In the genomic region with DNA sequence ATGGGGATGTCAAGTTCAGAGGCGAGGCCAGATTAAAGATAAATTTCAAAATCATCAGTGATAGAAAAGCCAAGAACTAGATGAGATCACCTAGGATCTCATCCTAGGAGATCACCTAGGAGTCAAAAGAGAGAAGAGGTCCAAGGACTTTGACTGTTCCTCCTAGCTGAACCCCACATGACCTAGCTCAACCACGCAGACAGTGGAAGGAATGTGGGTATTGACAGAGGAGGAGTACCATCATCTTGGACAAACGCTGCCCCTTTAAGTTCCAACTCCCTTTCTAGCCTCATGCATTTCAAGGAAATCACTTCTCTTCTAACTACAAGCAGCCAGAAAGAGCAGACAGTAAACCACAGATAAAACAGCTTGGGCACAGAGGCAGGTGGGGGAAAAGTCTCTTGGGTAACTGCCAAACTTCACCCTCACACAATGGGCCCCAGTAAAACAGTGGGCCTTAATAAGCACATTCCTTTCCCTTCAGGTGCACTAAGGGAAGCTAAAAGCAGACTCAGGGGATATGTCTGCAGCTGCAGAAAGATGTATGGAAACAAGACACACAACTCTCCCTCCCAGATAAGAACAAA, we compare ENCODE assay signal across 1 cellular context.
TF ChIP-seq lines count a peak whose summit lies in the region.

No MANE protein-coding gene starts in this region.

TF ChIP-seq in SK-N-SH treated with all-trans-retinoic acid at 6 μM for 48 hours, 23 proteins besides CTCF, POLR2A, EP300 and RAD21 (continued from another document):
- TF ChIP-seq, protein P1, sequence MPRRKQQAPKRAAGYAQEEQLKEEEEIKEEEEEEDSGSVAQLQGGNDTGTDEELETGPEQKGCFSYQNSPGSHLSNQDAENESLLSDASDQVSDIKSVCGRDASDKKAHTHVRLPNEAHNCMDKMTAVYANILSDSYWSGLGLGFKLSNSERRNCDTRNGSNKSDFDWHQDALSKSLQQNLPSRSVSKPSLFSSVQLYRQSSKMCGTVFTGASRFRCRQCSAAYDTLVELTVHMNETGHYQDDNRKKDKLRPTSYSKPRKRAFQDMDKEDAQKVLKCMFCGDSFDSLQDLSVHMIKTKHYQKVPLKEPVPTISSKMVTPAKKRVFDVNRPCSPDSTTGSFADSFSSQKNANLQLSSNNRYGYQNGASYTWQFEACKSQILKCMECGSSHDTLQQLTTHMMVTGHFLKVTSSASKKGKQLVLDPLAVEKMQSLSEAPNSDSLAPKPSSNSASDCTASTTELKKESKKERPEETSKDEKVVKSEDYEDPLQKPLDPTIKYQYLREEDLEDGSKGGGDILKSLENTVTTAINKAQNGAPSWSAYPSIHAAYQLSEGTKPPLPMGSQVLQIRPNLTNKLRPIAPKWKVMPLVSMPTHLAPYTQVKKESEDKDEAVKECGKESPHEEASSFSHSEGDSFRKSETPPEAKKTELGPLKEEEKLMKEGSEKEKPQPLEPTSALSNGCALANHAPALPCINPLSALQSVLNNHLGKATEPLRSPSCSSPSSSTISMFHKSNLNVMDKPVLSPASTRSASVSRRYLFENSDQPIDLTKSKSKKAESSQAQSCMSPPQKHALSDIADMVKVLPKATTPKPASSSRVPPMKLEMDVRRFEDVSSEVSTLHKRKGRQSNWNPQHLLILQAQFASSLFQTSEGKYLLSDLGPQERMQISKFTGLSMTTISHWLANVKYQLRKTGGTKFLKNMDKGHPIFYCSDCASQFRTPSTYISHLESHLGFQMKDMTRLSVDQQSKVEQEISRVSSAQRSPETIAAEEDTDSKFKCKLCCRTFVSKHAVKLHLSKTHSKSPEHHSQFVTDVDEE (CRISPR knock-in tag; IDR thresholded peaks at IDR 0.05): no peak
- TF ChIP-seq PPARA (CRISPR knock-in tag; IDR thresholded peaks at IDR 0.05; ENCODE audit: borderline replicate concordance): no peak
- TF ChIP-seq GLIS3 (CRISPR knock-in tag; IDR thresholded peaks at IDR 0.05): no peak
- TF ChIP-seq ISL1 (CRISPR knock-in tag; IDR thresholded peaks at IDR 0.05): no peak
- TF ChIP-seq ARNTL (CRISPR knock-in tag; IDR thresholded peaks at IDR 0.05; ENCODE audit: borderline replicate concordance, low read depth): no peak
- TF ChIP-seq, protein P2, sequence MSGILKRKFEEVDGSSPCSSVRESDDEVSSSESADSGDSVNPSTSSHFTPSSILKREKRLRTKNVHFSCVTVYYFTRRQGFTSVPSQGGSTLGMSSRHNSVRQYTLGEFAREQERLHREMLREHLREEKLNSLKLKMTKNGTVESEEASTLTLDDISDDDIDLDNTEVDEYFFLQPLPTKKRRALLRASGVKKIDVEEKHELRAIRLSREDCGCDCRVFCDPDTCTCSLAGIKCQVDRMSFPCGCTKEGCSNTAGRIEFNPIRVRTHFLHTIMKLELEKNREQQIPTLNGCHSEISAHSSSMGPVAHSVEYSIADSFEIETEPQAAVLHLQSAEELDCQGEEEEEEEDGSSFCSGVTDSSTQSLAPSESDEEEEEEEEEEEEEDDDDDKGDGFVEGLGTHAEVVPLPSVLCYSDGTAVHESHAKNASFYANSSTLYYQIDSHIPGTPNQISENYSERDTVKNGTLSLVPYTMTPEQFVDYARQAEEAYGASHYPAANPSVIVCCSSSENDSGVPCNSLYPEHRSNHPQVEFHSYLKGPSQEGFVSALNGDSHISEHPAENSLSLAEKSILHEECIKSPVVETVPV (CRISPR knock-in tag; IDR thresholded peaks at IDR 0.05): no peak
- TF ChIP-seq ZNF8 (CRISPR knock-in tag; IDR thresholded peaks at IDR 0.05): no peak
- TF ChIP-seq TCF4 (CRISPR knock-in tag; IDR thresholded peaks at IDR 0.05; ENCODE audit: borderline replicate concordance): no peak
- no peak for TF ChIP-seq ZC3H10 (CRISPR knock-in tag; IDR thresholded peaks at IDR 0.05)
- TF ChIP-seq ZNF565 (CRISPR knock-in tag; conservative IDR thresholded peaks at IDR 0.05; ENCODE audit: low read depth): no peak
- no peak for TF ChIP-seq ZFP30 (CRISPR knock-in tag; IDR thresholded peaks at IDR 0.05)
- TF ChIP-seq ZNF70 (CRISPR knock-in tag; IDR thresholded peaks at IDR 0.05): no peak
- no peak for TF ChIP-seq ESRRG (CRISPR knock-in tag; IDR thresholded peaks at IDR 0.05)
- TF ChIP-seq OSR1 (CRISPR knock-in tag; IDR thresholded peaks at IDR 0.05): no peak
- TF ChIP-seq BACH2 (CRISPR knock-in tag; IDR thresholded peaks at IDR 0.05; ENCODE audit: borderline replicate concordance): no peak
